8 cellular contexts compared by ENCODE assay signal in the genomic region with DNA sequence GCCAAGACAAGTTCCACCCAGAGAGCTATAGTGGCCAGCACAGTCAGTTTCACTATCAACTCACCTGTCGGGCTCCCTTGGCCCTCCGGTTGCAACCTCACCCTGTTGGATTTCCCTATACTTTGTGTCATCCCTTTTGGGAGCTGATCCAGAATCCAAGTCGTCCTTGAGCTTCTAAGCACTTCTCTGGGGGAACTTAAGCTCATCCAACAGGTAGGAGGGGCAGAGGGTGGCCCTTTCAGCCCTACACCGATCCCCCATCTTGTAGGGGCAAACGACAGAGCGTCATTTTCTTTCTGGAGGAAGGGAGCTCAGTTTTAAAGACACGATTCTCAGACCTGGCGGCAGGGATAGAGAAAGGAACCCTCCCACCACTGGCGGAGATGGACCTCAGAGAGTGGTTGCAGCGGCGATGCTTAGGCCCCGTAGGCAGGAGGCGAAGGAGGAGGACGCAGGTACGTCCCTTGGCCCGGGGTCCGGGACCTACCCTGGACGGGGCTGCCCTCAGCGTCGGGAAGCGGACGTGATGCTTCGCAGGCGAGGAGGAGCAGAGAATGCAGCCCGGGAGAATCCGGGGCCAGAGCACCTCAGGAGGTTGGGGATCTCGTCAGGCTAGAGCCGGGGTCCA. TPM values are rescaled to one million over a fixed set of nuclear protein-coding genes. Genes with fewer than 3 reads are reported as not detected.
A peak's percentile ranks its signal among the peaks of the same experiment; 100 is the strongest.
DNase-seq lines count a peak whose midpoint lies in the region; ATAC-seq, FAIRE-seq and TF ChIP-seq lines count a peak whose summit lies in the region.

No MANE protein-coding gene starts in this region.

- H3K9me3 ChIP-seq in GM12878 (replicated peaks; ENCODE audit: control insufficient read depth, insufficient read depth, low read length) = peaks cover 3% of the 10 kb centered on the region; the same call in 2 of the 3 replicates

- H3K9ac ChIP-seq in GM12878 (ENCODE audit: control insufficient read depth, insufficient read depth, low read length) = peak overlapping the region; percentile 96

- no peak for TF ChIP-seq RAD21 in GM12878 (IDR thresholded peaks at IDR 0.05; ENCODE audit: insufficient read depth, low read depth, low read length)

- H3K36me3 Mint-ChIP-seq in stimulated activated naive B cell treated with anti-CD40 and anti-IgM and Interleukin-4, amounts not matched to agents 10 μg/mL and 1 μg/mL and 100 μg/mL, for 72 hours = peaks cover 29 to 34% of the 10 kb centered on the region in 2 donors

- H3K79me2 ChIP-seq in GM12878 (ENCODE audit: control insufficient read depth, insufficient read depth, low read length) = peaks cover 4% of the 10 kb centered on the region

- no peak for TF ChIP-seq POLR2A in GM12878 (IDR thresholded peaks at IDR 0.05; ENCODE audit: low read depth, low read length)

- H3K4me3 ChIP-seq in GM12878 = peak overlapping the region; percentile 81

- H3K4me1 ChIP-seq in GM12878 (ENCODE audit: control insufficient read depth, insufficient read depth, low read length) = no peaks in the 10 kb centered on the region

- TF ChIP-seq EP300 in GM12878 (IDR thresholded peaks at IDR 0.05; ENCODE audit: borderline replicate concordance in 1 of 2, control insufficient read depth in 1 of 2, low read depth in 2 of 2, low read length in 2 of 2) = no peak

- intact Hi-C loops in GM12878 (cut with micrococcal nuclease; ENCODE audit: unreplicated experiment) = loop anchor here (10.0 kb wide), 1 partner anchor 116 kb away; the partner anchor contains the start of gene DYNC2I2

- in situ Hi-C loops in GM12878 (cut with MboI) = no loop called here

- CTCF ChIA-PET in GM12878 (lab: Yijun Ruan, JAX) = interaction anchor here (0.9 to 3.5 kb wide), 3 partner anchors 17 to 74 kb away, joined by 4 to 14 read pairs (median 5); partner anchors contain the start of gene ENDOG

- POLR2A ChIA-PET in GM12878 (lab: Charles Lee) = interaction anchor here (1.3 to 2.4 kb wide), 2 partner anchors 17 to 86 kb away, joined by 6 to 12 read pairs; no protein-coding TSS in a partner anchor

- peak overlapping the region; percentile 78 for H3K27ac ChIP-seq in GM12878 (ENCODE audit: control insufficient read depth, insufficient read depth)

- H3K4me1 Mint-ChIP-seq in stimulated activated naive B cell treated with anti-CD40 and anti-IgM and Interleukin-4, amounts not matched to agents 10 μg/mL and 1 μg/mL and 100 μg/mL, for 72 hours = peaks cover 27 to 64% of the 10 kb centered on the region in 2 donors

- H3K4me3 Mint-ChIP-seq in stimulated activated naive B cell treated with anti-CD40 and anti-IgM and Interleukin-4, amounts not matched to agents 10 μg/mL and 1 μg/mL and 100 μg/mL, for 72 hours = peak overlapping the region; percentile 92 to 97

- DNase-seq in ELF-1 (ENCODE audit: low read depth, low spot score) (peak; percentile 31), Kasumi-1 (lab: John Stamatoyannopoulos, UW) (peak; percentile 16 to 37), GM12878 (ENCODE audit: low read depth, low spot score) (no peak), iris pigment epithelial cell (ENCODE audit: low read depth) (peak; percentile 32), kidney glomerular epithelial cell (lab: John Stamatoyannopoulos, UW) (no peak)
- no peak for DNase-seq in stimulated activated naive B cell treated with anti-CD40 and anti-IgM and Interleukin-4, amounts not matched to agents 10 μg/mL and 1 μg/mL and 100 μg/mL, for 72 hours
- DNase-seq in stimulated activated CD4-positive, alpha-beta T cell treated with anti-CD3 and anti-CD28 coated beads, Interleukin-12 subunit alpha, Interleukin-12 subunit beta, amount 100 ng/mL, for 4 hours = no peak

- RAD21 ChIA-PET in GM12878 (lab: Charles Lee; ENCODE audit: unreplicated experiment) = interaction anchor here (0.9 to 1.7 kb wide), 6 partner anchors 10 to 128 kb away, joined by 3 to 5 read pairs (median 4); partner anchors contain the start of genes ENDOG and ZDHHC12

- 3% methylated on average over 28 of the region's 28 CpGs for WGBS in GM12878 (ENCODE audit: insufficient coverage, insufficient replicate concordance, low lambda C conversion rate, missing lambda C conversion rate)

- BruUV-seq in GM12878 (replicated peaks; lab: Mats Ljungman, UMichigan) = no TSS peak

- no peaks in the 10 kb centered on the region for H3K27me3 Mint-ChIP-seq in stimulated activated naive B cell treated with anti-CD40 and anti-IgM and Interleukin-4, amounts not matched to agents 10 μg/mL and 1 μg/mL and 100 μg/mL, for 72 hours

- H2AFZ ChIP-seq in GM12878 (ENCODE audit: control insufficient read depth, low read depth, low read length) = peak overlapping the region; percentile 99

- H4K20me1 ChIP-seq in GM12878 (ENCODE audit: control insufficient read depth, insufficient read depth) = no peaks in the 10 kb centered on the region

- peak overlapping the region; percentile 97 for H3K27ac Mint-ChIP-seq in stimulated activated naive B cell treated with anti-CD40 and anti-IgM and Interleukin-4, amounts not matched to agents 10 μg/mL and 1 μg/mL and 100 μg/mL, for 72 hours

- H3K27me3 ChIP-seq in GM12878 (replicated peaks in 1 of 2; ENCODE audit: control insufficient read depth in 2 of 2, insufficient read depth in 2 of 2, low read length in 1 of 2) = no peaks in the 10 kb centered on the region

- no peaks in the 10 kb centered on the region for H3K36me3 ChIP-seq in GM12878 (ENCODE audit: control insufficient read depth in 2 of 2, insufficient read depth in 2 of 2, low read length in 1 of 2)

- peak overlapping the region; percentile 83 for H3K4me2 ChIP-seq in GM12878 (ENCODE audit: control insufficient read depth, insufficient read depth)

- SMC1A ChIA-PET in GM12878 (lab: Charles Lee; ENCODE audit: uncharacterized antibody, unreplicated experiment) = interaction anchor here (0.6 to 2.9 kb wide), 7 partner anchors 9 to 125 kb away, joined by 3 to 18 read pairs (median 3); partner anchors contain the start of gene ZDHHC12

- no peak for TF ChIP-seq CTCF in GM12878 (IDR thresholded peaks at IDR 0.05 in 2 of 3, conservative IDR thresholded peaks at IDR 0.05 in 1 of 3; ENCODE audit: control insufficient read depth in 2 of 3, extremely low read depth in 1 of 3, insufficient read depth in 1 of 3, low read depth in 3 of 3, low read length in 3 of 3)

- peak; percentile 35 for ATAC-seq in GM21717 (IDR thresholded peaks at IDR 0.05; ENCODE audit: unreplicated experiment)
- peak; percentile 48 for ATAC-seq in GM12878
- ATAC-seq in stimulated activated naive B cell treated with anti-CD40 and anti-IgM and Interleukin-4, amounts not matched to agents 10 μg/mL and 1 μg/mL and 100 μg/mL, for 72 hours (replicated peaks) = peak; percentile 28 to 39

- H3K9me3 Mint-ChIP-seq in stimulated activated naive B cell treated with anti-CD40 and anti-IgM and Interleukin-4, amounts not matched to agents 10 μg/mL and 1 μg/mL and 100 μg/mL, for 72 hours = peaks cover 2 to 5% of the 10 kb centered on the region in 2 donors

- no peak for FAIRE-seq in GM12878 (lab: Jason Lieb, UNC)

RNA-seq across cellular contexts. Expression of gene ZER1, which starts 0.5 kb away (rescaled TPM):
- 15.8 and 23.2 TPM in 2 replicates for total RNA-seq in GM12878 (2013; cell fraction: nucleolus; rRNA removed)
- total RNA-seq in GM12878 (2014; rRNA removed) (8.9 and 11.2 TPM in 2 replicates), GM12878 (2014; rRNA removed; fragmentation: Illumina TruSeq; extraction: Trizol) (3.6 and 3.8 TPM in 2 replicates), GM12878 (2021) (14.0 and 14.7 TPM in 2 replicates)
- 5.7 TPM for polyA plus RNA-seq in GM12878 (2011; ENCODE audit: low read depth)
- polyA plus RNA-seq in GM12878 (2011; rRNA removed) (6.7 and 16.9 TPM in 2 replicates), GM12878 (2014; fragmentation: Illumina TruSeq; extraction: Trizol) (2.2 and 5.8 TPM in 2 replicates), GM12878 (2014; fragmentation: Nextera tagmentation; extraction: Ambion mirVana) (under 1 TPM; 0.32 to 0.47 TPM), GM12878 (2014; rRNA removed) (14.5 and 14.7 TPM in 2 replicates), GM12878 (2016; fragmentation: Nextera tagmentation; extraction: Ambion mirVana) (1 to 10 TPM; 7.4 to 8.4 TPM)
- 23.0 and 24.0 TPM in 2 replicates for polyA plus RNA-seq in GM12878 (2011; cell fraction: cytosol; rRNA removed)
- polyA plus RNA-seq in GM12878 (2011; cell fraction: nucleus; rRNA removed) = 40.8 and 44.1 TPM in 2 replicates
- 12.3 and 13.8 TPM in 2 replicates for polyA plus RNA-seq in GM12878 (2012)
- polyA minus RNA-seq in GM12878 (2011; rRNA and poly(A)+ RNA removed) = 11.0 and 19.2 TPM in 2 replicates
- polyA minus RNA-seq in GM12878 (2011; cell fraction: cytosol; rRNA and poly(A)+ RNA removed) = 8.7 and 10.1 TPM in 2 replicates
- polyA minus RNA-seq in GM12878 (2011; cell fraction: nucleus; rRNA and poly(A)+ RNA removed) = 7.0 and 11.6 TPM in 2 replicates

RNA-seq across cellular contexts. Expression of gene TBC1D13, which starts 15.8 kb away (rescaled TPM):
- total RNA-seq in GM12878 (2013; cell fraction: nucleolus; rRNA removed) = 12.2 and 12.5 TPM in 2 replicates
- total RNA-seq in GM12878 (2014; rRNA removed) (9.2 and 10.8 TPM in 2 replicates), GM12878 (2014; rRNA removed; fragmentation: Illumina TruSeq; extraction: Trizol) (6.3 and 7.1 TPM in 2 replicates), GM12878 (2021) (18.7 and 20.5 TPM in 2 replicates)
- 28.7 TPM for polyA plus RNA-seq in GM12878 (2011; ENCODE audit: low read depth)
- polyA plus RNA-seq in GM12878 (2011; rRNA removed) (9.5 and 21.2 TPM in 2 replicates), GM12878 (2014; fragmentation: Illumina TruSeq; extraction: Trizol) (16.3 and 22.1 TPM in 2 replicates), GM12878 (2014; fragmentation: Nextera tagmentation; extraction: Ambion mirVana) (1 to 10 TPM; 3.0 to 3.1 TPM), GM12878 (2014; rRNA removed) (16.7 and 19.1 TPM in 2 replicates), GM12878 (2016; fragmentation: Nextera tagmentation; extraction: Ambion mirVana) (10 to 100 TPM; 22.2 to 23.1 TPM)
- polyA plus RNA-seq in GM12878 (2011; cell fraction: cytosol; rRNA removed) = 20.5 and 22.0 TPM in 2 replicates
- polyA plus RNA-seq in GM12878 (2011; cell fraction: nucleus; rRNA removed) = 25.1 and 27.1 TPM in 2 replicates
- polyA plus RNA-seq in GM12878 (2012) = 11.4 and 15.1 TPM in 2 replicates
- polyA minus RNA-seq in GM12878 (2011; rRNA and poly(A)+ RNA removed) = 12.2 and 15.4 TPM in 2 replicates
- 5.1 and 6.0 TPM in 2 replicates for polyA minus RNA-seq in GM12878 (2011; cell fraction: cytosol; rRNA and poly(A)+ RNA removed)
- 6.4 and 12.7 TPM in 2 replicates for polyA minus RNA-seq in GM12878 (2011; cell fraction: nucleus; rRNA and poly(A)+ RNA removed)

RNA-seq across cellular contexts. Expression of gene ENDOG, which starts 47.1 kb away (rescaled TPM):
- total RNA-seq in GM12878 (2013; cell fraction: nucleolus; rRNA removed) = 4.7 and 5.3 TPM in 2 replicates
- 22.1 and 29.2 TPM in 2 replicates for total RNA-seq in GM12878 (2014; rRNA removed)
- 4.8 and 5.8 TPM in 2 replicates for total RNA-seq in GM12878 (2014; rRNA removed; fragmentation: Illumina TruSeq; extraction: Trizol)
- 28.1 and 28.2 TPM in 2 replicates for total RNA-seq in GM12878 (2021)
- 3.2 TPM for polyA plus RNA-seq in GM12878 (2011; ENCODE audit: low read depth)
- polyA plus RNA-seq in GM12878 (2011; rRNA removed) = 6.6 and 12.2 TPM in 2 replicates
- 18.4 and 36.3 TPM in 2 replicates for polyA plus RNA-seq in GM12878 (2011; cell fraction: cytosol; rRNA removed)
- 22.1 and 25.7 TPM in 2 replicates for polyA plus RNA-seq in GM12878 (2011; cell fraction: nucleus; rRNA removed)
- 7.6 and 8.4 TPM in 2 replicates for polyA plus RNA-seq in GM12878 (2012)
- 1.0 and 3.2 TPM in 2 replicates for polyA plus RNA-seq in GM12878 (2014; fragmentation: Illumina TruSeq; extraction: Trizol)
- 1 to 10 TPM in 1 of 2 experiments, under 1 TPM in 1; 0.84 to 1.8 TPM for polyA plus RNA-seq in GM12878 (2014; fragmentation: Nextera tagmentation; extraction: Ambion mirVana)
- polyA plus RNA-seq in GM12878 (2014; rRNA removed) = 24.9 and 31.4 TPM in 2 replicates
- polyA plus RNA-seq in GM12878 (2016; fragmentation: Nextera tagmentation; extraction: Ambion mirVana) = 10 to 100 TPM in 1 of 2 experiments, under 1 TPM in 1; 0.92 to 19.3 TPM
- 7.0 and 8.1 TPM in 2 replicates for polyA minus RNA-seq in GM12878 (2011; rRNA and poly(A)+ RNA removed)
- polyA minus RNA-seq in GM12878 (2011; cell fraction: cytosol; rRNA and poly(A)+ RNA removed) = 5.8 and 8.3 TPM in 2 replicates
- 4.4 and 7.0 TPM in 2 replicates for polyA minus RNA-seq in GM12878 (2011; cell fraction: nucleus; rRNA and poly(A)+ RNA removed)

RNA-seq across cellular contexts. Expression of gene ZDHHC12, which starts 47.3 kb away (rescaled TPM):
- total RNA-seq in GM12878 (2013; cell fraction: nucleolus; rRNA removed) = 20.0 and 21.5 TPM in 2 replicates
- total RNA-seq in GM12878 (2014; rRNA removed) (99.0 and 112 TPM in 2 replicates), GM12878 (2014; rRNA removed; fragmentation: Illumina TruSeq; extraction: Trizol) (20.5 and 24.8 TPM in 2 replicates), GM12878 (2021) (67.2 and 75.1 TPM in 2 replicates)
- polyA plus RNA-seq in GM12878 (2011; ENCODE audit: low read depth) = 21.7 TPM
- polyA plus RNA-seq in GM12878 (2011; rRNA removed) (8.3 and 23.7 TPM in 2 replicates), GM12878 (2014; fragmentation: Illumina TruSeq; extraction: Trizol) (1.5 and 13.9 TPM in 2 replicates), GM12878 (2014; fragmentation: Nextera tagmentation; extraction: Ambion mirVana) (1 to 10 TPM in 1 of 2 experiments, under 1 TPM in 1; 0.95 to 9.9 TPM), GM12878 (2014; rRNA removed) (106 and 139 TPM in 2 replicates), GM12878 (2016; fragmentation: Nextera tagmentation; extraction: Ambion mirVana) (100 to 1,000 TPM; 129 to 146 TPM)
- 46.4 and 86.3 TPM in 2 replicates for polyA plus RNA-seq in GM12878 (2011; cell fraction: cytosol; rRNA removed)
- 60.3 and 66.9 TPM in 2 replicates for polyA plus RNA-seq in GM12878 (2011; cell fraction: nucleus; rRNA removed)
- polyA plus RNA-seq in GM12878 (2012) = 57.0 and 66.6 TPM in 2 replicates
- polyA minus RNA-seq in GM12878 (2011; rRNA and poly(A)+ RNA removed) = 16.3 and 32.5 TPM in 2 replicates
- 23.1 and 28.5 TPM in 2 replicates for polyA minus RNA-seq in GM12878 (2011; cell fraction: cytosol; rRNA and poly(A)+ RNA removed)
- 10.5 and 15.1 TPM in 2 replicates for polyA minus RNA-seq in GM12878 (2011; cell fraction: nucleus; rRNA and poly(A)+ RNA removed)

RNA-seq across cellular contexts. Expression of gene SPOUT1, which starts 58.4 kb away (rescaled TPM):
- total RNA-seq in GM12878 (2013; cell fraction: nucleolus; rRNA removed) = 33.4 and 38.6 TPM in 2 replicates
- total RNA-seq in GM12878 (2014; rRNA removed) = 40.5 and 49.2 TPM in 2 replicates
- 14.3 and 17.3 TPM in 2 replicates for total RNA-seq in GM12878 (2014; rRNA removed; fragmentation: Illumina TruSeq; extraction: Trizol)
- total RNA-seq in GM12878 (2021) = 75.0 and 77.8 TPM in 2 replicates
- polyA plus RNA-seq in GM12878 (2011; ENCODE audit: low read depth) = 17.2 TPM
- 21.7 and 48.0 TPM in 2 replicates for polyA plus RNA-seq in GM12878 (2011; rRNA removed)
- 57.9 and 63.5 TPM in 2 replicates for polyA plus RNA-seq in GM12878 (2011; cell fraction: cytosol; rRNA removed)
- polyA plus RNA-seq in GM12878 (2011; cell fraction: nucleus; rRNA removed) = 156 and 204 TPM in 2 replicates
- polyA plus RNA-seq in GM12878 (2012) = 30.1 and 30.2 TPM in 2 replicates
- polyA plus RNA-seq in GM12878 (2014; fragmentation: Illumina TruSeq; extraction: Trizol) = 5.0 and 22.6 TPM in 2 replicates
- polyA plus RNA-seq in GM12878 (2014; fragmentation: Nextera tagmentation; extraction: Ambion mirVana) = 10 to 100 TPM in 1 of 2 experiments, 1 to 10 TPM in 1; 5.7 to 16.4 TPM
- 40.7 and 49.1 TPM in 2 replicates for polyA plus RNA-seq in GM12878 (2014; rRNA removed)
- polyA plus RNA-seq in GM12878 (2016; fragmentation: Nextera tagmentation; extraction: Ambion mirVana) = 10 to 100 TPM; 85.2 to 95.0 TPM
- polyA minus RNA-seq in GM12878 (2011; rRNA and poly(A)+ RNA removed) = 26.3 and 30.0 TPM in 2 replicates
- polyA minus RNA-seq in GM12878 (2011; cell fraction: cytosol; rRNA and poly(A)+ RNA removed) = 16.0 and 22.5 TPM in 2 replicates
- polyA minus RNA-seq in GM12878 (2011; cell fraction: nucleus; rRNA and poly(A)+ RNA removed) = 16.1 and 25.9 TPM in 2 replicates

Comparison
In these comparisons a context has a peak if more than half of its experiments do, and no peak if none do; other contexts are left out.
1. DNase-seq: peak in ELF-1 (single experiment), Kasumi-1 (2 of 2) and iris pigment epithelial cell (single experiment); none in GM12878 (single experiment), stimulated activated naive B cell treated with anti-CD40 and anti-IgM and Interleukin-4, amounts not matched to agents 10 μg/mL and 1 μg/mL and 100 μg/mL, for 72 hours (single experiment), kidney glomerular epithelial cell (single experiment) and stimulated activated CD4-positive, alpha-beta T cell treated with anti-CD3 and anti-CD28 coated beads, Interleukin-12 subunit alpha, Interleukin-12 subunit beta, amount 100 ng/mL, for 4 hours (single experiment).
2. Peak in every context shown above with its lines, with median percentiles within 50 percentile points of each other: ATAC-seq.